ENCODE assay signal across 18 cellular contexts in genomic region chr12:26611598-26611997, GRCh38.
DNase-seq lines count a peak whose midpoint lies in the region; ATAC-seq and FAIRE-seq lines count a peak whose summit lies in the region.
"Had no signal": no experiment of that assay in that cellular context is flagged by ENCODE, and none has a peak within 500 bp of the region (broad histone marks: within the 10 kb centered on the region; RNA-seq: fewer than 3 reads in every experiment).

No MANE protein-coding gene starts in this region.

- no peak overlapping the region for H3K4me3 Mint-ChIP-seq in central memory CD8-positive, alpha-beta T cell
- no peak overlapping the region for H3K4me3 Mint-ChIP-seq in activated CD4-positive, alpha-beta T cell treated with anti-CD3 and anti-CD28 coated beads, Interleukin-2, amount 10 ng/mL, durations not matched to agents 7 days and 5 days
- H3K4me3 Mint-ChIP-seq: CD14-positive monocyte; CD8-positive, alpha-beta T cell had no signal

- H3K9me3 Mint-ChIP-seq in central memory CD8-positive, alpha-beta T cell: no peaks in the 10 kb centered on the region
- H3K9me3 Mint-ChIP-seq in activated CD4-positive, alpha-beta T cell treated with anti-CD3 and anti-CD28 coated beads, Interleukin-2, amount 10 ng/mL, durations not matched to agents 7 days and 5 days: no peaks in the 10 kb centered on the region
- H3K9me3 Mint-ChIP-seq: CD14-positive monocyte; CD8-positive, alpha-beta T cell had no signal

- H3K27ac ChIP-seq in angular gyrus (ENCODE audit: low read depth, low read length): peak overlapping the region; percentile 98
- H3K27ac ChIP-seq in temporal lobe (ENCODE audit: low read depth, low read length): peak overlapping the region; percentile 98
- H3K27ac ChIP-seq: A549 had no signal

- POLR2A ChIA-PET in activated CD4-positive, alpha-beta T cell treated with anti-CD3 and anti-CD28 coated beads, Interleukin-2, amount 10 ng/mL, durations not matched to agents 7 days and 5 days (lab: Charles Lee): no interaction called here

- no peak for DNase-seq in central memory CD8-positive, alpha-beta T cell (ENCODE audit: low spot score in 2 of 2)
- DNase-seq in medulla oblongata (ENCODE audit: extremely low spot score): peak; percentile 41
- no peak for DNase-seq in Ammon's horn (ENCODE audit: low spot score)
- DNase-seq in activated CD4-positive, alpha-beta T cell treated with anti-CD3 and anti-CD28 coated beads, Interleukin-2, amount 10 ng/mL, durations not matched to agents 7 days and 5 days: no peak
- no peak for DNase-seq in frontal cortex (ENCODE audit: low spot score in 2 of 2)
- DNase-seq: CD8-positive, alpha-beta T cell; COR-L47; DND-41; GDM1; IMR-90 had no signal

- H3K36me3 Mint-ChIP-seq in central memory CD8-positive, alpha-beta T cell (ENCODE audit: insufficient read depth): peaks cover 7% of the 10 kb centered on the region
- H3K36me3 Mint-ChIP-seq in activated CD4-positive, alpha-beta T cell treated with anti-CD3 and anti-CD28 coated beads, Interleukin-2, amount 10 ng/mL, durations not matched to agents 7 days and 5 days (ENCODE audit: low read depth): no peaks in the 10 kb centered on the region

- H3K27me3 Mint-ChIP-seq in central memory CD8-positive, alpha-beta T cell: no peaks in the 10 kb centered on the region
- no peaks in the 10 kb centered on the region for H3K27me3 Mint-ChIP-seq in activated CD4-positive, alpha-beta T cell treated with anti-CD3 and anti-CD28 coated beads, Interleukin-2, amount 10 ng/mL, durations not matched to agents 7 days and 5 days

- H3K4me1 Mint-ChIP-seq in central memory CD8-positive, alpha-beta T cell: no peaks in the 10 kb centered on the region
- H3K4me1 Mint-ChIP-seq in activated CD4-positive, alpha-beta T cell treated with anti-CD3 and anti-CD28 coated beads, Interleukin-2, amount 10 ng/mL, durations not matched to agents 7 days and 5 days: no peaks in the 10 kb centered on the region
- H3K4me1 Mint-ChIP-seq: CD14-positive monocyte had no signal

- no peak for FAIRE-seq in frontal cortex (lab: Jason Lieb, UNC)
- FAIRE-seq: A549, GM12892, GM19239, H54 had no signal

- no peak for ATAC-seq in central memory CD8-positive, alpha-beta T cell (replicated peaks; ENCODE audit: extremely low read depth, poor library complexity, severe bottlenecking)
- ATAC-seq: A549; CD8-positive, alpha-beta T cell; HCT116 had no signal

- CTCF ChIA-PET in activated CD4-positive, alpha-beta T cell treated with anti-CD3 and anti-CD28 coated beads, Interleukin-2, amount 10 ng/mL, durations not matched to agents 7 days and 5 days (lab: Charles Lee): no interaction called here

- H3K27ac Mint-ChIP-seq in central memory CD8-positive, alpha-beta T cell (ENCODE audit: low read depth): peak overlapping the region; percentile 29
- H3K27ac Mint-ChIP-seq in activated CD4-positive, alpha-beta T cell treated with anti-CD3 and anti-CD28 coated beads, Interleukin-2, amount 10 ng/mL, durations not matched to agents 7 days and 5 days: no peak overlapping the region
- H3K27ac Mint-ChIP-seq: CD14-positive monocyte; CD8-positive, alpha-beta T cell had no signal
